In the genomic region with DNA sequence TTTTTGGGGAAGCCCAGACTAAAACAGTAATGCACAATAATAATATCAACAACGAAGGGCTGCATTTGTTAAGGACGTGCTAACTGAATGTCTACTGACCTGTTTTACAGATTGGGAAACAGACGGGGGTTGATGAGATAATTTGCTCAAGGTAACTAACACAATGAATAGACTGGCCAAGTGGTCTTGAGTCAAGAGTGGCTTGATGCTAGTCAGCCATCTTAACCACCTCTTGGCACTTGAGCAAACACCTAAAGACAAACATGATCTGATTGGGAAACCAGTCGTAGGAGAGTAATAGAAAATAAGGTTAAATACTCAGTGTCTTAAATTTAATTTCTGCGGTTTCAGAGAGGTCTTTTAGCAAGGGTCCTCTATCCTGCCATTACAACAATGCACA, we compare ENCODE assay signal across 30 cellular contexts.
"Had no signal": no experiment of that assay in that cellular context is flagged by ENCODE, and none has a peak within 500 bp of the region (broad histone marks: within the 10 kb centered on the region; RNA-seq: fewer than 3 reads in every experiment).

No MANE protein-coding gene starts in this region.

- DNase-seq: activated B cell treated with CpG ODN at 0.5 μM for 24 hours; activated CD4-positive, alpha-beta memory T cell treated with anti-CD3 and anti-CD28 coated beads for 36 hours; activated CD4-positive, alpha-beta memory T cell treated with anti-CD3 and anti-CD28 coated beads, Interleukin-2, amount 10 ng/mL, durations not matched to agents 7 days and 5 days; activated CD4-positive, alpha-beta T cell treated with anti-CD3 and anti-CD28 coated beads for 1 hour; activated CD4-positive, alpha-beta T cell treated with anti-CD3 and anti-CD28 coated beads for 36 hours; activated CD4-positive, alpha-beta T cell treated with anti-CD3 and anti-CD28 coated beads for 4 hours; activated CD4-positive, alpha-beta T cell treated with anti-CD3 and anti-CD28 coated beads for 48 hours; activated CD4-positive, alpha-beta T cell treated with anti-CD3 and anti-CD28 coated beads, Interleukin-2, amount 10 ng/mL, durations not matched to agents 24 days and 14 days; activated CD4-positive, alpha-beta T cell treated with anti-CD3 and anti-CD28 coated beads, Interleukin-2, amount 10 ng/mL, durations not matched to agents 7 days and 5 days; activated CD4-positive, alpha-beta T cell treated with anti-CD3 and anti-CD28 coated beads, Interleukin-2, amount 50 U/mL, for 1 hour; activated CD4-positive, alpha-beta T cell treated with anti-CD3 and anti-CD28 coated beads, Interleukin-2, amount 50 U/mL, for 4 hours; activated CD4-positive, alpha-beta T cell treated with anti-CD3 and anti-CD28 coated beads, Interleukin-2, amount 50 U/mL, for 48 hours; activated CD4-positive, CD25-positive, alpha-beta regulatory T cell; activated CD4-positive, CD25-positive, alpha-beta regulatory T cell treated with anti-CD3 and anti-CD28 coated beads, Interleukin-2, amount 50 U/mL, for 72 hours; activated CD8-positive, alpha-beta memory T cell treated with anti-CD3 and anti-CD28 coated beads for 24 hours; activated CD8-positive, alpha-beta memory T cell treated with anti-CD3 and anti-CD28 coated beads, Interleukin-2, amount 10 ng/mL, durations not matched to agents 7 days and 5 days; activated CD8-positive, alpha-beta memory T cell treated with anti-CD3 and anti-CD28 coated beads, Interleukin-2, amount 50 U/mL, for 4 hours; activated CD8-positive, alpha-beta memory T cell treated with anti-CD3 and anti-CD28 coated beads, Interleukin-2, amount 50 U/mL, for 48 hours; activated CD8-positive, alpha-beta T cell treated with anti-CD3 and anti-CD28 coated beads for 36 hours; activated CD8-positive, alpha-beta T cell treated with anti-CD3 and anti-CD28 coated beads, Interleukin-2, amount 10 ng/mL, durations not matched to agents 7 days and 5 days; SW 1271; T-cell; T-helper 1 cell; T-helper 17 cell; T-helper 2 cell; T-helper 9 cell; T1000; WERI-Rb-1 had no signal

- ATAC-seq: activated CD4-positive, alpha-beta T cell treated with anti-CD3 and anti-CD28 coated beads for 36 hours; activated CD4-positive, CD25-positive, alpha-beta regulatory T cell treated with anti-CD3 and anti-CD28 coated beads, Interleukin-2, amount 50 U/mL, for 24 hours; activated CD8-positive, alpha-beta memory T cell treated with anti-CD3 and anti-CD28 coated beads, Interleukin-2, amount 10 ng/mL, durations not matched to agents 7 days and 5 days; activated CD8-positive, alpha-beta T cell treated with anti-CD3 and anti-CD28 coated beads for 36 hours; activated CD8-positive, alpha-beta T cell treated with anti-CD3 and anti-CD28 coated beads, Interleukin-2, amount 10 ng/mL, durations not matched to agents 7 days and 5 days; T-cell; T-helper 17 cell had no signal

- H3K36me3 ChIP-seq: WERI-Rb-1 had no signal

- H3K27ac ChIP-seq: VCaP, WERI-Rb-1 had no signal
